8 cellular contexts compared by ENCODE assay signal in the genomic region with DNA sequence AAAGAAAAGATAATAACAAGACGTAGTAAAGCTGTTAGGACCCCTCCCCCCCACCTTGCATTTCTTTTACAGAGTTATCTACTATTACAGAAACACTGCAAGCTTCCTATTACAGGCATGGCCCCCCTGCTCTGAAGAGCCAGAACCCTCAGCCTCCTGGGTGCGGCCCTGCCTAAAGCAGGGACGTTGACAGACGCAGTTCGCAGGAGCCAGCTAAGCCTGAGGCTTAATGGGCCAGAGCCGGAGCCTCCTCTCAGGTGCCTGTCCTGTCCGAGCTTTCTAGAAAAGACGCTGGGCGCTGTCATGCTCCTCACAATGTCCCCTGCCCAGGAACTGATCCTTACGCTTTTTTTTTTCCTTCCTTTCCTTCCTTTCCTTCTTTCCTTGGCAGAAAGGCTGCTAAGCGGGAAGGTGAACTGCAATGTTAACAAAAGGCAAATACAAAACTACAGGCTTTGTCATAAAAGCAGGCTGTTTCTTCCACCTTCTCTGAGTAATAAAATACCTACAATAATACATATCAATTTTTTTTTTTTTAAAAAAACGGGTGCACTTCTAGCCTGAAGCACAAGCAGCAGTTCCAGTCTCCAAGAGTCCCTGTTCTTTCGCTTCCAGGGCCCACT. TPM values are rescaled to one million over a fixed set of nuclear protein-coding genes. Genes with fewer than 3 reads are reported as not detected.
A peak's percentile ranks its signal among the peaks of the same experiment; 100 is the strongest.
DNase-seq lines count a peak whose midpoint lies in the region; ATAC-seq and TF ChIP-seq lines count a peak whose summit lies in the region.

No MANE protein-coding gene starts in this region.

- no peak overlapping the region for H3K27ac Mint-ChIP-seq in H9

- no peak for TF ChIP-seq CTCF in AG04450 (IDR thresholded peaks at IDR 0.05; ENCODE audit: low read depth, low read length)
- TF ChIP-seq CTCF in H9 (conservative IDR thresholded peaks at IDR 0.05), result no peak
- TF ChIP-seq CTCF in choroid plexus epithelial cell (conservative IDR thresholded peaks at IDR 0.05; ENCODE audit: low read depth, low read length), result no peak

- no peaks in the 10 kb centered on the region; a peak in 1 of 7 replicates for H3K36me3 Mint-ChIP-seq in H9 (ENCODE audit: insufficient read depth in 1 of 3, low read depth in 3 of 3)

- H3K4ac ChIP-seq in H9 (ENCODE audit: low read depth, low read length), result no peak overlapping the region

- H3K79me1 ChIP-seq in H9 (ENCODE audit: insufficient read depth, low read depth, low read length, poor library complexity, severe bottlenecking), result no peaks in the 10 kb centered on the region

- no peak overlapping the region for H2BK120ac ChIP-seq in H9 (ENCODE audit: low read depth, low read length, poor library complexity, severe bottlenecking)

- H3K9ac ChIP-seq in H9 (ENCODE audit: extremely low read depth, insufficient read length, low read length) (no peak overlapping the region), mucosa of stomach (ENCODE audit: low read length) (peak overlapping the region; percentile 62)

- H3K4me1 ChIP-seq in H9 (ENCODE audit: insufficient read depth, low read length) (0 out of 2 replicates have a peak, but pooled peaks cover 4% of the 10 kb centered on the region), mucosa of stomach (ENCODE audit: control insufficient read depth, insufficient read depth, low read length) (no peaks in the 10 kb centered on the region)

- H3K4me3 ChIP-seq in AG04450 (ENCODE audit: low read depth, low read length), result peak overlapping the region; percentile 25; the same call in 1 of the 2 replicates
- H3K4me3 ChIP-seq in choroid plexus epithelial cell (ENCODE audit: low read depth, low read length), result peak overlapping the region; percentile 33
- no peak overlapping the region for H3K4me3 ChIP-seq in mucosa of stomach (ENCODE audit: low read length)

- DNase-seq in AG04450 (ENCODE audit: low read depth, low spot score) (no peak), H9 (no peak), choroid plexus epithelial cell (ENCODE audit: low read depth) (no peak), GDM1 (lab: John Stamatoyannopoulos, UW) (no peak), NCI-H2029 treated with DMSO at 0.1 percent for 48 hours (lab: John Stamatoyannopoulos, UW) (no peak), NAMALWA (ENCODE audit: low spot score) (no peak)

- no peak overlapping the region for H3T11ph ChIP-seq in H9 (ENCODE audit: low read length)

- no peaks in the 10 kb centered on the region for H4K20me1 ChIP-seq in H9 (ENCODE audit: control insufficient read depth, insufficient read depth, insufficient read length)

- H4K5ac ChIP-seq in H9 (ENCODE audit: insufficient read length, low read depth, low read length), result no peak overlapping the region

- H3K18ac ChIP-seq in H9 (ENCODE audit: insufficient read length, low read depth, low read length), result no peak overlapping the region

- H3K27ac ChIP-seq in AG04450 (ENCODE audit: low read depth, low read length) (no peak overlapping the region), H9 (ENCODE audit: insufficient read length, low read depth, low read length) (no peak overlapping the region)

- H2AFZ ChIP-seq in H9 (ENCODE audit: low read length), result no peak overlapping the region

- POLR2A ChIA-PET in AG04450 (lab: Yijun Ruan, JAX), result no interaction called here

- H3K27me3 Mint-ChIP-seq in H9 (ENCODE audit: low read depth), result peaks cover 97% of the 10 kb centered on the region

- H3K9me3 ChIP-seq in AG04450 (ENCODE audit: control insufficient read depth, insufficient read depth, low read length) (peaks cover 3% of the 10 kb centered on the region; the same call in 1 of the 2 replicates), H9 (ENCODE audit: control insufficient read depth, low read depth, low read length) (no peaks in the 10 kb centered on the region), mucosa of stomach (ENCODE audit: control insufficient read depth, low read length) (no peaks in the 10 kb centered on the region)

- H4K91ac ChIP-seq in H9 (ENCODE audit: insufficient read length, low read depth, low read length), result no peak overlapping the region

- H3K4me2 ChIP-seq in H9 (ENCODE audit: insufficient read depth, insufficient read length, low read length), result peak overlapping the region; percentile 18

- CTCF ChIA-PET in AG04450 (lab: Charles Lee), result no interaction called here

- peaks cover 0 to 5% of the 10 kb centered on the region in 2 experiments; a peak in 2 of 5 replicates for H3K9me3 Mint-ChIP-seq in H9

- no peaks in the 10 kb centered on the region for H3K36me3 ChIP-seq in mucosa of stomach (ENCODE audit: control insufficient read depth, insufficient read depth, low read length)

- H3K79me2 ChIP-seq in H9 (ENCODE audit: insufficient read depth, low read length), result no peaks in the 10 kb centered on the region

- H4K8ac ChIP-seq in H9 (replicated peaks; ENCODE audit: insufficient read length, low read depth, low read length), result no peak overlapping the region

- ATAC-seq in HG03565 (IDR thresholded peaks at IDR 0.05; ENCODE audit: unreplicated experiment), result no peak

- no peaks in the 10 kb centered on the region for H3K23me2 ChIP-seq in H9 (ENCODE audit: insufficient read length, low read depth, low read length, poor library complexity, severe bottlenecking)

- H2BK15ac ChIP-seq in H9 (ENCODE audit: low read depth, low read length), result no peak overlapping the region

- WGBS in H9 (ENCODE audit: extremely low coverage, insufficient read length, low lambda C conversion rate), result no CpG with 5 or more reads among the region's 13 CpGs

- H3K14ac ChIP-seq in H9 (ENCODE audit: insufficient read depth, low read length), result no peak overlapping the region

- no peak overlapping the region for H3K23ac ChIP-seq in H9 (ENCODE audit: insufficient read length, low read depth, low read length)

- peaks cover 12 to 22% of the 10 kb centered on the region in 2 experiments for H3K4me1 Mint-ChIP-seq in H9

- peak overlapping the region in 1 of 2 experiments; percentile 61; a peak in 1 of 5 replicates for H3K4me3 Mint-ChIP-seq in H9

- no peak overlapping the region for H2AK5ac ChIP-seq in H9 (ENCODE audit: insufficient read length, low read length)

- H2BK12ac ChIP-seq in H9 (ENCODE audit: insufficient read length, low read depth, low read length), result no peak overlapping the region

- no peak overlapping the region for H3K56ac ChIP-seq in H9 (ENCODE audit: insufficient read length, low read depth, low read length)

- H3K27me3 ChIP-seq in AG04450 (ENCODE audit: control insufficient read depth, insufficient read depth, low read length) (peaks cover 61% of the 10 kb centered on the region), H9 (ENCODE audit: insufficient read depth, low read length) (peaks cover 69% of the 10 kb centered on the region), mucosa of stomach (ENCODE audit: control insufficient read depth, insufficient read depth, low read length) (peaks cover 62% of the 10 kb centered on the region)

- H2BK20ac ChIP-seq in H9 (ENCODE audit: low read depth, low read length, poor library complexity, severe bottlenecking), result no peak overlapping the region

- no peak overlapping the region for H2BK5ac ChIP-seq in H9 (ENCODE audit: insufficient read length, low read length)

RNA-seq across cellular contexts. Expression of a gene that starts 11.4 kb away (rescaled TPM):
- not detected in 2 replicates for polyA plus RNA-seq in AG04450 (2011; rRNA removed)
- polyA minus RNA-seq in AG04450 (2011; rRNA and poly(A)+ RNA removed), result not detected in 2 replicates
- total RNA-seq in H9 (2021), result 0.20 TPM in 1 of 2 replicates, not detected in the other

RNA-seq across cellular contexts. Expression of a gene that starts 49.6 kb away (rescaled TPM):
- polyA plus RNA-seq in AG04450 (2011; rRNA removed), result 10.3 and 10.4 TPM in 2 replicates
- polyA minus RNA-seq in AG04450 (2011; rRNA and poly(A)+ RNA removed), result 15.5 and 17.2 TPM in 2 replicates
- total RNA-seq in H9 (2021), result 30.4 and 31.7 TPM in 2 replicates
